Comparison of ENCODE assay signal across 8 cellular contexts in genomic region chrX:155216940-155217450, GRCh38. TPM values are rescaled to one million over a fixed set of nuclear protein-coding genes. Genes with fewer than 3 reads are reported as not detected.
DNase-seq lines count a peak whose midpoint lies in the region; ATAC-seq and TF ChIP-seq lines count a peak whose summit lies in the region.

No MANE protein-coding gene starts in this region.

- H3K4me3 ChIP-seq in cardiac fibroblast (replicated peaks in 1 of 2; ENCODE audit: low read depth in 2 of 2, low read length in 2 of 2) (peak overlapping the region; percentile 82), mucosa of stomach (ENCODE audit: low read length) (no peak overlapping the region)

- H3K27ac Mint-ChIP-seq in activated CD4-positive, alpha-beta T cell treated with anti-CD3 and anti-CD28 coated beads, Interleukin-2, amount 10 ng/mL, durations not matched to agents 24 days and 14 days: peak overlapping the region; percentile 90

- no peaks in the 10 kb centered on the region for H3K27me3 ChIP-seq in mucosa of stomach (ENCODE audit: control insufficient read depth, insufficient read depth, low read length)

- ATAC-seq in left lobe of liver (no peak), HG02642 (IDR thresholded peaks at IDR 0.05; ENCODE audit: poor library complexity, unreplicated experiment) (no peak)

- H3K9me3 Mint-ChIP-seq in activated CD4-positive, alpha-beta T cell treated with anti-CD3 and anti-CD28 coated beads, Interleukin-2, amount 10 ng/mL, durations not matched to agents 24 days and 14 days: no peaks in the 10 kb centered on the region

- H3K9me3 ChIP-seq in mucosa of stomach (ENCODE audit: control insufficient read depth, low read length): no peaks in the 10 kb centered on the region

- DNase-seq in activated CD4-positive, alpha-beta T cell treated with anti-CD3 and anti-CD28 coated beads, Interleukin-2, amount 10 ng/mL, durations not matched to agents 24 days and 14 days: peak; percentile 54
- DNase-seq in activated CD4-positive, alpha-beta T cell treated with anti-CD3 and anti-CD28 coated beads, Interleukin-2, amount 50 U/mL, for 4 hours: no peak
- DNase-seq in NCI-H2227 treated with DMSO at 0.1 percent for 48 hours (lab: John Stamatoyannopoulos, UW) (peak; percentile 32), cardiac fibroblast (ENCODE audit: low read depth in 2 of 2) (peak in 1 of 2 donors; percentile 16), left lobe of liver (ENCODE audit: low spot score) (no peak)
- DNase-seq in stimulated activated CD4-positive, alpha-beta T cell treated with anti-CD3 and anti-CD28 coated beads, Interleukin-2, amount 100 ng/mL, for 24 hours: no peak

- H3K27me3 Mint-ChIP-seq in activated CD4-positive, alpha-beta T cell treated with anti-CD3 and anti-CD28 coated beads, Interleukin-2, amount 10 ng/mL, durations not matched to agents 24 days and 14 days: no peaks in the 10 kb centered on the region

- peaks cover 19% of the 10 kb centered on the region for H3K4me1 Mint-ChIP-seq in activated CD4-positive, alpha-beta T cell treated with anti-CD3 and anti-CD28 coated beads, Interleukin-2, amount 10 ng/mL, durations not matched to agents 24 days and 14 days

- peak overlapping the region; percentile 84 for H3K9ac ChIP-seq in mucosa of stomach (ENCODE audit: low read length)

- H3K4me3 Mint-ChIP-seq in activated CD4-positive, alpha-beta T cell treated with anti-CD3 and anti-CD28 coated beads, Interleukin-2, amount 10 ng/mL, durations not matched to agents 24 days and 14 days: peak overlapping the region; percentile 99

- peaks cover 5% of the 10 kb centered on the region for H3K4me1 ChIP-seq in mucosa of stomach (ENCODE audit: control insufficient read depth, insufficient read depth, low read length)

- intact Hi-C loops in activated CD4-positive, alpha-beta T cell treated with anti-CD3 and anti-CD28 coated beads, Interleukin-2, amount 10 ng/mL, durations not matched to agents 24 days and 14 days (cut with micrococcal nuclease): loop anchor here (1.0 to 10.0 kb wide), 7 partner anchors 46 to 396 kb away; partner anchors contain the start of genes FUNDC2, SPRY3 and TMLHE

- no peak for TF ChIP-seq CTCF in cardiac fibroblast (IDR thresholded peaks at IDR 0.05; ENCODE audit: low read depth, low read length)

- H3K36me3 ChIP-seq in mucosa of stomach (ENCODE audit: control insufficient read depth, insufficient read depth, low read length): no peaks in the 10 kb centered on the region

- peaks cover 10% of the 10 kb centered on the region for H3K36me3 Mint-ChIP-seq in activated CD4-positive, alpha-beta T cell treated with anti-CD3 and anti-CD28 coated beads, Interleukin-2, amount 10 ng/mL, durations not matched to agents 24 days and 14 days (ENCODE audit: low read depth)

RNA-seq across cellular contexts. Expression of gene VBP1, which starts 0.7 kb away (rescaled TPM):
- 86.4 and 87.5 TPM in 2 replicates for total RNA-seq in activated CD4-positive, alpha-beta T cell treated with anti-CD3 and anti-CD28 coated beads, Interleukin-2, amount 10 ng/mL, durations not matched to agents 24 days and 14 days
- 15.3 TPM for total RNA-seq in left lobe of liver

RNA-seq across cellular contexts. Expression of gene RAB39B, which starts 47.3 kb away (rescaled TPM):
- total RNA-seq in activated CD4-positive, alpha-beta T cell treated with anti-CD3 and anti-CD28 coated beads, Interleukin-2, amount 10 ng/mL, durations not matched to agents 24 days and 14 days: 9.5 and 9.9 TPM in 2 replicates
- total RNA-seq in left lobe of liver: 0.10 TPM

Comparison
In these comparisons a context has a peak if more than half of its experiments do, and no peak if none do; other contexts are left out.
1. DNase-seq: peak in activated CD4-positive, alpha-beta T cell treated with anti-CD3 and anti-CD28 coated beads, Interleukin-2, amount 10 ng/mL, durations not matched to agents 24 days and 14 days (single experiment) and NCI-H2227 treated with DMSO at 0.1 percent for 48 hours (single experiment); none in activated CD4-positive, alpha-beta T cell treated with anti-CD3 and anti-CD28 coated beads, Interleukin-2, amount 50 U/mL, for 4 hours (0 of 2), left lobe of liver (single experiment) and stimulated activated CD4-positive, alpha-beta T cell treated with anti-CD3 and anti-CD28 coated beads, Interleukin-2, amount 100 ng/mL, for 24 hours (0 of 2).